In the genomic region with DNA sequence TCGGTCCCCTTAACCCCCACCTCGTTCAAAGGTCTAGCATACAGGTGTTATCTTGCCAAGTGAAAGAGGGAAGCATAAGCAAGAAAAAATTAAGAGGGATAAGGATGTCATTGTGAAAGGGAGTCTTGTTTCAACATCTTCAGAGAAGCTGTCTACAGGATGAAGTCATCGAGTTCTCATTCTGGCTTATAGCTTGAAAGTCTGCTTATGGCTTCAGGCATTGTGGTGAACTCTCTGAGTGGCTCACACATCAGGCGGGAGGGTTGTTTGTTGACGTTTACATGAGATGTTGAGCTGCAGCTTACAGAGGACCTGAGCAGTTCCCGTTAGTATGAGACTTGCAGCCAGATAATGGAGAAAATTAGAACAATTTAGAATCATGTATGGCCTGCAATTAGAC, we compare ENCODE assay signal across 17 cellular contexts. TPM values are rescaled to one million over a fixed set of nuclear protein-coding genes. Genes with fewer than 3 reads are reported as not detected.
A peak's percentile ranks its signal among the peaks of the same experiment; 100 is the strongest.
DNase-seq lines count a peak whose midpoint lies in the region; TF ChIP-seq lines count a peak whose summit lies in the region.
"Had no signal": no experiment of that assay in that cellular context is flagged by ENCODE, and none has a peak within 500 bp of the region (broad histone marks: within the 10 kb centered on the region; RNA-seq: fewer than 3 reads in every experiment).

No MANE protein-coding gene starts in this region.

- H3K36me3 Mint-ChIP-seq in HFFc6 (ENCODE audit: low read depth): no peaks in the 10 kb centered on the region
- H3K36me3 Mint-ChIP-seq in activated T-helper 1 cell treated with anti-CD3 and anti-CD28 coated beads, Interleukin-12 subunit alpha, Interleukin-12 subunit beta, Interleukin-2, Interleukin-4 antibody, amounts not matched to agents 30 ng/mL and 10 ng/mL and 1 ng/mL, durations not matched to agents 14 hours and 24 hours and 36 hours (ENCODE audit: low read depth): no peaks in the 10 kb centered on the region

- H3K27ac Mint-ChIP-seq in HFFc6: no peak overlapping the region
- no peak overlapping the region for H3K27ac Mint-ChIP-seq in activated T-helper 1 cell treated with anti-CD3 and anti-CD28 coated beads, Interleukin-12 subunit alpha, Interleukin-12 subunit beta, Interleukin-2, Interleukin-4 antibody, amounts not matched to agents 30 ng/mL and 10 ng/mL and 1 ng/mL, durations not matched to agents 14 hours and 24 hours and 36 hours
- H3K27ac Mint-ChIP-seq: CD4-positive, alpha-beta T cell; nephron had no signal

- no peak overlapping the region for H3K4me3 Mint-ChIP-seq in HFFc6
- no peak overlapping the region for H3K4me3 Mint-ChIP-seq in activated T-helper 1 cell treated with anti-CD3 and anti-CD28 coated beads, Interleukin-12 subunit alpha, Interleukin-12 subunit beta, Interleukin-2, Interleukin-4 antibody, amounts not matched to agents 30 ng/mL and 10 ng/mL and 1 ng/mL, durations not matched to agents 14 hours and 24 hours and 36 hours
- H3K4me3 Mint-ChIP-seq: CD4-positive, alpha-beta T cell; nephron had no signal

- intact Hi-C loops in activated T-helper 1 cell treated with anti-CD3 and anti-CD28 coated beads, Interleukin-12 subunit alpha, Interleukin-12 subunit beta, Interleukin-2, Interleukin-4 antibody, amounts not matched to agents 30 ng/mL and 10 ng/mL and 1 ng/mL, durations not matched to agents 14 hours and 24 hours and 36 hours (cut with micrococcal nuclease): loop anchor here (10.0 kb wide), 1 partner anchor 66 kb away; a partner anchor contains a TSS

- DNase-seq in DMS79 (lab: John Stamatoyannopoulos, UW): peak; percentile 30
- peak; percentile 78 for DNase-seq in HFFc6
- peak; percentile 46 for DNase-seq in astrocyte of the hippocampus (ENCODE audit: low read depth, low spot score)
- DNase-seq in foreskin melanocyte: peak; percentile 70
- DNase-seq in activated T-helper 1 cell treated with anti-CD3 and anti-CD28 coated beads, Interleukin-12 subunit alpha, Interleukin-12 subunit beta, Interleukin-2, Interleukin-4 antibody, amounts not matched to agents 30 ng/mL and 10 ng/mL and 1 ng/mL, durations not matched to agents 14 hours and 24 hours and 36 hours (ENCODE audit: low spot score): no peak
- DNase-seq in mesenteric fat pad (ENCODE audit: low spot score): no peak
- no peak for DNase-seq in activated CD4-positive, alpha-beta T cell treated with anti-CD3 and anti-CD28 coated beads for 4 hours
- DNase-seq in NOMO-1 (lab: John Stamatoyannopoulos, UW; ENCODE audit: unreplicated experiment in 2 of 2): no peak
- DNase-seq: activated CD8-positive, alpha-beta memory T cell treated with anti-CD3 and anti-CD28 coated beads for 24 hours; activated naive CD4-positive, alpha-beta T cell treated with anti-CD3 and anti-CD28 coated beads, Interleukin-2, amount 50 U/mL, for 16 hours; CD4-positive, alpha-beta T cell; left ventricle myocardium inferior; MM.1S; right lobe of liver had no signal

- H3K4me1 Mint-ChIP-seq in HFFc6 (ENCODE audit: low read depth): peaks cover 25% of the 10 kb centered on the region
- H3K4me1 Mint-ChIP-seq in activated T-helper 1 cell treated with anti-CD3 and anti-CD28 coated beads, Interleukin-12 subunit alpha, Interleukin-12 subunit beta, Interleukin-2, Interleukin-4 antibody, amounts not matched to agents 30 ng/mL and 10 ng/mL and 1 ng/mL, durations not matched to agents 14 hours and 24 hours and 36 hours (ENCODE audit: low read depth): peaks cover 23% of the 10 kb centered on the region
- H3K4me1 Mint-ChIP-seq: nephron had no signal

- no peaks in the 10 kb centered on the region for H3K9me3 Mint-ChIP-seq in HFFc6
- no peaks in the 10 kb centered on the region for H3K9me3 Mint-ChIP-seq in activated T-helper 1 cell treated with anti-CD3 and anti-CD28 coated beads, Interleukin-12 subunit alpha, Interleukin-12 subunit beta, Interleukin-2, Interleukin-4 antibody, amounts not matched to agents 30 ng/mL and 10 ng/mL and 1 ng/mL, durations not matched to agents 14 hours and 24 hours and 36 hours
- H3K9me3 Mint-ChIP-seq: CD4-positive, alpha-beta T cell had no signal

- TF ChIP-seq CTCF in HFFc6 (IDR thresholded peaks at IDR 0.05): no peak

- H3K27me3 Mint-ChIP-seq in HFFc6 (ENCODE audit: insufficient read depth): no peaks in the 10 kb centered on the region
- H3K27me3 Mint-ChIP-seq in activated T-helper 1 cell treated with anti-CD3 and anti-CD28 coated beads, Interleukin-12 subunit alpha, Interleukin-12 subunit beta, Interleukin-2, Interleukin-4 antibody, amounts not matched to agents 30 ng/mL and 10 ng/mL and 1 ng/mL, durations not matched to agents 14 hours and 24 hours and 36 hours (ENCODE audit: insufficient read depth): peaks cover 2% of the 10 kb centered on the region
- H3K27me3 Mint-ChIP-seq: CD4-positive, alpha-beta T cell had no signal

RNA-seq across cellular contexts. Expression of a gene that starts 16.6 kb away (rescaled TPM):
- not detected for total RNA-seq in HFFc6 (2021; fragmentation: NEBNext Ultra II Directional; extraction: Animal tissue kit (Norgen Biotek cat#: 25700))
- not detected in 2 replicates for total RNA-seq in activated T-helper 1 cell treated with anti-CD3 and anti-CD28 coated beads, Interleukin-12 subunit alpha, Interleukin-12 subunit beta, Interleukin-2, Interleukin-4 antibody, amounts not matched to agents 30 ng/mL and 10 ng/mL and 1 ng/mL, durations not matched to agents 14 hours and 24 hours and 36 hours
- not detected for total RNA-seq in mesenteric fat pad
- total RNA-seq: CD4-positive, alpha-beta T cell; glomerular endothelial cell; left ventricle myocardium inferior; right lobe of liver had no signal

RNA-seq across cellular contexts. Expression of a gene that starts 20.9 kb away (rescaled TPM):
- not detected for total RNA-seq in HFFc6 (2021; fragmentation: NEBNext Ultra II Directional; extraction: Animal tissue kit (Norgen Biotek cat#: 25700))
- total RNA-seq in activated T-helper 1 cell treated with anti-CD3 and anti-CD28 coated beads, Interleukin-12 subunit alpha, Interleukin-12 subunit beta, Interleukin-2, Interleukin-4 antibody, amounts not matched to agents 30 ng/mL and 10 ng/mL and 1 ng/mL, durations not matched to agents 14 hours and 24 hours and 36 hours: not detected in 2 replicates
- total RNA-seq in mesenteric fat pad: not detected
- total RNA-seq: CD4-positive, alpha-beta T cell; glomerular endothelial cell; NCI-H460; right lobe of liver had no signal

RNA-seq across cellular contexts. Expression of a gene that starts 24.4 kb away (rescaled TPM):
- under 1 TPM in 2 of 6 experiments, not detected in 4; 0.34 to 0.35 TPM for total RNA-seq in HFFc6 (2021; fragmentation: NEBNext Ultra II Directional; extraction: Animal tissue kit (Norgen Biotek cat#: 25700))
- 0.41 TPM in 1 of 2 replicates, not detected in the other for total RNA-seq in activated T-helper 1 cell treated with anti-CD3 and anti-CD28 coated beads, Interleukin-12 subunit alpha, Interleukin-12 subunit beta, Interleukin-2, Interleukin-4 antibody, amounts not matched to agents 30 ng/mL and 10 ng/mL and 1 ng/mL, durations not matched to agents 14 hours and 24 hours and 36 hours
- total RNA-seq in mesenteric fat pad: not detected
- total RNA-seq: CD4-positive, alpha-beta T cell; left ventricle myocardium inferior; NCI-H460; right lobe of liver had no signal

RNA-seq across cellular contexts. Expression of a gene that starts 29.9 kb away (rescaled TPM):
- 10 to 100 TPM; 11.3 to 15.4 (median 13.6) TPM for total RNA-seq in HFFc6 (2021; fragmentation: NEBNext Ultra II Directional; extraction: Animal tissue kit (Norgen Biotek cat#: 25700))
- 31.4 and 35.5 TPM in 2 replicates for total RNA-seq in activated T-helper 1 cell treated with anti-CD3 and anti-CD28 coated beads, Interleukin-12 subunit alpha, Interleukin-12 subunit beta, Interleukin-2, Interleukin-4 antibody, amounts not matched to agents 30 ng/mL and 10 ng/mL and 1 ng/mL, durations not matched to agents 14 hours and 24 hours and 36 hours
- total RNA-seq in mesenteric fat pad: 19.8 TPM

Comparison
In these comparisons a context has a peak if more than half of its experiments do, and no peak if none do; other contexts are left out.
1. DNase-seq: peak in DMS79 (single experiment), HFFc6 (single experiment), astrocyte of the hippocampus (single experiment) and foreskin melanocyte (single experiment); none in activated T-helper 1 cell treated with anti-CD3 and anti-CD28 coated beads, Interleukin-12 subunit alpha, Interleukin-12 subunit beta, Interleukin-2, Interleukin-4 antibody, amounts not matched to agents 30 ng/mL and 10 ng/mL and 1 ng/mL, durations not matched to agents 14 hours and 24 hours and 36 hours (single experiment), mesenteric fat pad (single experiment), activated CD4-positive, alpha-beta T cell treated with anti-CD3 and anti-CD28 coated beads for 4 hours (0 of 2) and NOMO-1 (0 of 2).